In genomic region chr10:33116293-33116697, GRCh38 we compare ENCODE assay signal across 8 cellular contexts.
DNase-seq lines count a peak whose midpoint lies in the region; ATAC-seq and TF ChIP-seq lines count a peak whose summit lies in the region.

No MANE protein-coding gene starts in this region.

- peak; percentile 42 for TF ChIP-seq CTCF in NB4 (IDR thresholded peaks at IDR 0.05; ENCODE audit: low read depth, low read length)

- ATAC-seq in GM18873 (IDR thresholded peaks at IDR 0.05; ENCODE audit: low FRiP score, unreplicated experiment) = no peak

- H3K4me3 ChIP-seq in NB4 (ENCODE audit: low read depth, low read length) = no peak overlapping the region

- DNase-seq in NCI-H510A treated with DMSO at 0.1 percent for 48 hours (lab: John Stamatoyannopoulos, UW) (peak; percentile 0), NCI-H510A (lab: John Stamatoyannopoulos, UW) (no peak), NB4 (ENCODE audit: low read depth) (peak; percentile 35), astrocyte of the hippocampus (ENCODE audit: low read depth, low spot score) (peak; percentile 71), left kidney (ENCODE audit: low read depth, low spot score) (peak; percentile 89), NOMO-1 treated with DMSO at 0.1 percent for 48 hours (lab: John Stamatoyannopoulos, UW; ENCODE audit: unreplicated experiment) (no peak), NCI-H446 (lab: John Stamatoyannopoulos, UW) (no peak)

- no peak for TF ChIP-seq POLR2A in NB4 (IDR thresholded peaks at IDR 0.05; ENCODE audit: extremely low read depth, insufficient read length)

Comparison
In these comparisons a context has a peak if more than half of its experiments do, and no peak if none do; other contexts are left out.
1. DNase-seq: peak in NCI-H510A treated with DMSO at 0.1 percent for 48 hours (single experiment), NB4 (single experiment), astrocyte of the hippocampus (single experiment) and left kidney (single experiment); none in NCI-H510A (single experiment), NOMO-1 treated with DMSO at 0.1 percent for 48 hours (single experiment) and NCI-H446 (0 of 2).